ENCODE assay signal across 1 cellular context in genomic region chr12:123973552-123974341, GRCh38.
TF ChIP-seq lines count a peak whose summit lies in the region.

No MANE protein-coding gene starts in this region.

TF ChIP-seq in HepG2, 621 proteins besides CTCF, POLR2A, EP300 and RAD21 (continued from another document and continues in another):
- TF ChIP-seq LBX2 (CRISPR knock-in tag; IDR thresholded peaks at IDR 0.05; ENCODE audit: borderline replicate concordance) (no peak), NFKB2 (CRISPR knock-in tag; IDR thresholded peaks at IDR 0.05; ENCODE audit: borderline replicate concordance) (no peak), ZNF329 (CRISPR knock-in tag; IDR thresholded peaks at IDR 0.05; ENCODE audit: low read depth) (0 out of 2 replicates have a peak, but pooled peaks have one; percentile 30), ZNF234 (CRISPR knock-in tag; conservative IDR thresholded peaks at IDR 0.05) (no peak), ZBTB49 (CRISPR knock-in tag; IDR thresholded peaks at IDR 0.05; ENCODE audit: borderline replicate concordance) (no peak), HMGXB3 (CRISPR knock-in tag; IDR thresholded peaks at IDR 0.05; ENCODE audit: borderline replicate concordance) (no peak), BCL3 (CRISPR knock-in tag; IDR thresholded peaks at IDR 0.05) (no peak; the same call in 1 of the 2 replicates), ZFP82 (CRISPR knock-in tag; IDR thresholded peaks at IDR 0.05; ENCODE audit: borderline replicate concordance) (0 out of 2 replicates have a peak, but pooled peaks have one; percentile 50), TEF (CRISPR knock-in tag; IDR thresholded peaks at IDR 0.05) (no peak), ZNF274 (CRISPR knock-in tag; IDR thresholded peaks at IDR 0.05) (no peak), TAF1 (CRISPR knock-in tag; IDR thresholded peaks at IDR 0.05) (0 out of 2 replicates have a peak, but pooled peaks have one; percentile 5), TBX2 (CRISPR knock-in tag; IDR thresholded peaks at IDR 0.05; ENCODE audit: borderline replicate concordance) (peak; percentile 26; the same call in 1 of the 2 replicates), TEAD2 (CRISPR knock-in tag; IDR thresholded peaks at IDR 0.05) (no peak), UBTF (CRISPR knock-in tag; IDR thresholded peaks at IDR 0.05) (peak; percentile 85), PTBP1 (IDR thresholded peaks at IDR 0.05; ENCODE audit: low read depth, low read length, poor library complexity, severe bottlenecking) (no peak), E2F1 (CRISPR knock-in tag; IDR thresholded peaks at IDR 0.05) (no peak), MAFG (CRISPR knock-in tag; IDR thresholded peaks at IDR 0.05) (no peak), FOXP1 (IDR thresholded peaks at IDR 0.05) (no peak), FOXP1 (CRISPR knock-in tag; IDR thresholded peaks at IDR 0.05) (no peak), ZIK1 (CRISPR knock-in tag; IDR thresholded peaks at IDR 0.05; ENCODE audit: borderline replicate concordance, low read depth) (no peak), DZIP1 (CRISPR knock-in tag; IDR thresholded peaks at IDR 0.05) (no peak), STAT5B (CRISPR knock-in tag; IDR thresholded peaks at IDR 0.05) (no peak), ZBTB37 (CRISPR knock-in tag; IDR thresholded peaks at IDR 0.05) (no peak), SMAD3 (CRISPR knock-in tag; IDR thresholded peaks at IDR 0.05) (no peak), TRIM24 (CRISPR knock-in tag; IDR thresholded peaks at IDR 0.05) (no peak), ZNF576 (CRISPR knock-in tag; IDR thresholded peaks at IDR 0.05) (no peak), ZNF136 (CRISPR knock-in tag; IDR thresholded peaks at IDR 0.05; ENCODE audit: low read depth) (no peak), TBP (CRISPR knock-in tag; IDR thresholded peaks at IDR 0.05) (no peak), ZNF747 (CRISPR knock-in tag; IDR thresholded peaks at IDR 0.05; ENCODE audit: borderline replicate concordance) (0 out of 2 replicates have a peak, but pooled peaks have one; percentile 33), NBN (conservative IDR thresholded peaks at IDR 0.05) (no peak), AGO2 (optimal IDR thresholded peaks at IDR 0.05; ENCODE audit: low read depth, low read length) (peak; percentile 81), BCL6 (CRISPR knock-in tag; IDR thresholded peaks at IDR 0.05) (no peak), SMAD9 (CRISPR knock-in tag; IDR thresholded peaks at IDR 0.05) (no peak), GTF2F1 (IDR thresholded peaks at IDR 0.05; ENCODE audit: low read length) (no peak)
